In the genomic region with DNA sequence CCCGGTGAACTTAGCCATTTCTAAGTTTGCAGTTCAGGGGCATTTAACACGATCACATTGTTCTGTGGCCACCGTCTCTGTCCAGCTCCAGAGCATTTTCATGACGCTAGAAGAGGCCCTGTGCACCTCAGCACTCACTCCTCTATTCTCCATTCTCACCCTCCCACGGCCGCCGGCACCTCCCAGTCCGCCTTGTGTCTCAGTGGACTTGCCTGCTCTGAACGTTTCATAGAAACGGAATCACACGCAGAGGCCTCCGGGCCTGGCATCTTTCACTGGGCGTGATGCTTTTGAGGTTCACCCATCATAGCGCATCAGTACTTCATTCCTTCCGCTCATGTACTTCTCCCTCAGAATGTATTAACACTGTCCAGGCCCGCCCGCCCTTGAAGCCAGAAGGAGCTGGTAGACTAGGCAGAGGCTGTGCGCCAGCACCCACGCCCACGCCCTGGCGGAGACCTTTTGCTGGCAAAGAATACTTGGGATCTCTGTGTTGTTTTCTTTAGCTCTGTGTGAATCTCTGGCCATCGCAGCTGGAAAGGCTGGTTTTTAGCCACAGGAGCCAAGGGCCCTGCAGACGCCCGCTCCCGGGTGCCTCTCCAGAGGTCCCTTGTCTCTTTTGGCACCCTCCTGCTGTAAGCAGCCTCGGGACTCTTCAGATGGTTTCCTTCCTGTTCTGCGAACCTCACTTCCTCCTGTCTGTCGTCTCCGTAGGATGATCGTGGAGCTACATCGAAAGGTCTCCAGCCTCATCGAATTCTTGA, we compare ENCODE assay signal across 18 cellular contexts. TPM values are rescaled to one million over a fixed set of nuclear protein-coding genes. Genes with fewer than 3 reads are reported as not detected.
DNase-seq lines count a peak whose midpoint lies in the region; ATAC-seq and TF ChIP-seq lines count a peak whose summit lies in the region.
"Had no signal": no experiment of that assay in that cellular context is flagged by ENCODE, and none has a peak within 500 bp of the region (broad histone marks: within the 10 kb centered on the region; RNA-seq: fewer than 3 reads in every experiment).

No MANE protein-coding gene starts in this region.

- peaks cover 17 to 20% of the 10 kb centered on the region in 2 donors for H3K4me1 Mint-ChIP-seq in stimulated activated naive B cell treated with anti-CD40 and anti-IgM and Interleukin-4, amounts not matched to agents 10 μg/mL and 1 μg/mL and 100 μg/mL, for 72 hours
- H3K4me1 Mint-ChIP-seq in neural progenitor cell, result no peaks in the 10 kb centered on the region
- H3K4me1 Mint-ChIP-seq: CD8-positive, alpha-beta memory T cell had no signal

- H3K4me2 ChIP-seq in neural progenitor cell, result no peak overlapping the region

- DNase-seq in CD1c-positive myeloid dendritic cell (ENCODE audit: extremely low spot score) (peak; percentile 63), Kasumi-1 (lab: John Stamatoyannopoulos, UW) (peak; percentile 23 to 40), esophagus squamous epithelium (lab: John Stamatoyannopoulos, UW) (no peak), germinal center (ENCODE audit: low spot score) (no peak), neural progenitor cell (ENCODE audit: low spot score) (no peak), DMS 273 (lab: John Stamatoyannopoulos, UW; ENCODE audit: unreplicated experiment) (no peak)
- DNase-seq in stimulated activated naive B cell treated with anti-CD40 and anti-IgM and Interleukin-4, amounts not matched to agents 10 μg/mL and 1 μg/mL and 100 μg/mL, for 72 hours, result no peak
- DNase-seq: ACHN; AML-193; CD8-positive, alpha-beta memory T cell; DMS 273 treated with DMSO at 0.1 percent for 48 hours; GF-D8; GOT3; NCI-H1436; NCI-H2029 treated with DMSO at 0.1 percent for 48 hours; NCI-H510A treated with DMSO at 0.1 percent for 48 hours; SW 1271 had no signal

- H3K36me3 Mint-ChIP-seq in stimulated activated naive B cell treated with anti-CD40 and anti-IgM and Interleukin-4, amounts not matched to agents 10 μg/mL and 1 μg/mL and 100 μg/mL, for 72 hours, result peaks cover 48 to 57% of the 10 kb centered on the region in 2 donors
- peaks cover 21% of the 10 kb centered on the region for H3K36me3 Mint-ChIP-seq in neural progenitor cell

- H4K20me1 ChIP-seq in neural progenitor cell (ENCODE audit: low read depth), result peaks cover 14% of the 10 kb centered on the region

- TF ChIP-seq POLR2A in esophagus squamous epithelium (IDR thresholded peaks at IDR 0.05), result no peak

- peaks cover 35 to 83% (median 53%) of the 10 kb centered on the region in 3 donors for H3K36me3 ChIP-seq in esophagus squamous epithelium
- H3K36me3 ChIP-seq in neural progenitor cell, result peaks cover 3% of the 10 kb centered on the region

- 48 to 50% methylated on average over 24 to 26 of the region's 32 CpGs for WGBS in esophagus squamous epithelium, 2 donors

- peak overlapping the region; percentile 20 for H3K27ac Mint-ChIP-seq in stimulated activated naive B cell treated with anti-CD40 and anti-IgM and Interleukin-4, amounts not matched to agents 10 μg/mL and 1 μg/mL and 100 μg/mL, for 72 hours
- H3K27ac Mint-ChIP-seq in neural progenitor cell, result no peak overlapping the region

- H2AFZ ChIP-seq in neural progenitor cell (replicated peaks), result no peak overlapping the region

- H3K79me2 ChIP-seq in neural progenitor cell (ENCODE audit: low read depth), result peaks cover 4% of the 10 kb centered on the region

- no peak for ATAC-seq in stimulated activated naive B cell treated with anti-CD40 and anti-IgM and Interleukin-4, amounts not matched to agents 10 μg/mL and 1 μg/mL and 100 μg/mL, for 72 hours (replicated peaks)

- H3K9ac ChIP-seq in neural progenitor cell, result no peak overlapping the region

- TF ChIP-seq CTCF in esophagus squamous epithelium (IDR thresholded peaks at IDR 0.05) (no peak), neural progenitor cell (IDR thresholded peaks at IDR 0.05) (no peak)

- H3K9me3 ChIP-seq in esophagus squamous epithelium (no peaks in the 10 kb centered on the region), neural progenitor cell (ENCODE audit: low read depth) (no peaks in the 10 kb centered on the region)
- H3K9me3 ChIP-seq: SJSA1 had no signal

- peaks cover 7 to 23% (median 14%) of the 10 kb centered on the region in 3 donors for H3K4me1 ChIP-seq in esophagus squamous epithelium
- H3K4me1 ChIP-seq in neural progenitor cell, result no peaks in the 10 kb centered on the region
- H3K4me1 ChIP-seq: SJSA1 had no signal

- peak overlapping the region; percentile 5 to 72 (median 44) for H3K27ac ChIP-seq in esophagus squamous epithelium
- no peak overlapping the region for H3K27ac ChIP-seq in neural progenitor cell
- H3K27ac ChIP-seq: SJSA1 had no signal

- H3K27me3 ChIP-seq in esophagus squamous epithelium (no peaks in the 10 kb centered on the region), neural progenitor cell (no peaks in the 10 kb centered on the region)
- H3K27me3 ChIP-seq: SJSA1 had no signal

- no peaks in the 10 kb centered on the region for H3K27me3 Mint-ChIP-seq in stimulated activated naive B cell treated with anti-CD40 and anti-IgM and Interleukin-4, amounts not matched to agents 10 μg/mL and 1 μg/mL and 100 μg/mL, for 72 hours
- peaks cover 3% of the 10 kb centered on the region for H3K27me3 Mint-ChIP-seq in neural progenitor cell (ENCODE audit: insufficient read depth, low read depth)
- H3K27me3 Mint-ChIP-seq: CD8-positive, alpha-beta memory T cell had no signal

- no peak overlapping the region for H3K4me3 Mint-ChIP-seq in stimulated activated naive B cell treated with anti-CD40 and anti-IgM and Interleukin-4, amounts not matched to agents 10 μg/mL and 1 μg/mL and 100 μg/mL, for 72 hours
- H3K4me3 Mint-ChIP-seq in neural progenitor cell, result no peak overlapping the region
- H3K4me3 Mint-ChIP-seq: CD8-positive, alpha-beta memory T cell had no signal

- intact Hi-C loops in esophagus squamous epithelium (cut with DNase I), result no loop called here

- no peaks in the 10 kb centered on the region for H3F3A ChIP-seq in neural progenitor cell (ENCODE audit: low read depth)

- H3K4me3 ChIP-seq in esophagus squamous epithelium, result no peak overlapping the region
- no peak overlapping the region for H3K4me3 ChIP-seq in neural progenitor cell
- H3K4me3 ChIP-seq: SJSA1 had no signal

- no peaks in the 10 kb centered on the region for H3K9me3 Mint-ChIP-seq in stimulated activated naive B cell treated with anti-CD40 and anti-IgM and Interleukin-4, amounts not matched to agents 10 μg/mL and 1 μg/mL and 100 μg/mL, for 72 hours
- H3K9me3 Mint-ChIP-seq in neural progenitor cell, result no peaks in the 10 kb centered on the region
- H3K9me3 Mint-ChIP-seq: CD8-positive, alpha-beta memory T cell had no signal

RNA-seq across cellular contexts. Expression of a gene that starts 23.4 kb away (rescaled TPM):
- total RNA-seq in esophagus squamous epithelium (10 to 100 TPM; 45.6 to 68.0 (median 48.6) TPM), neural progenitor cell (ENCODE audit: low replicate concordance) (187 and 207 TPM in 2 replicates)

RNA-seq across cellular contexts. Expression of a gene that starts 42.5 kb away (rescaled TPM):
- total RNA-seq in esophagus squamous epithelium (1 to 10 TPM; 5.2 to 9.9 (median 8.0) TPM), neural progenitor cell (ENCODE audit: low replicate concordance) (11.7 and 19.5 TPM in 2 replicates)

RNA-seq across cellular contexts. Expression of a gene that starts 42.8 kb away (rescaled TPM):
- 10 to 100 TPM in 1 of 4 donors, 1 to 10 TPM in 3; 3.7 to 12.0 (median 6.8) TPM for total RNA-seq in esophagus squamous epithelium
- 33.8 and 64.4 TPM in 2 replicates for total RNA-seq in neural progenitor cell (ENCODE audit: low replicate concordance)

RNA-seq across cellular contexts. Expression of a gene that starts 51.3 kb away (rescaled TPM):
- total RNA-seq in esophagus squamous epithelium (10 to 100 TPM in 3 of 4 donors, 1 to 10 TPM in 1; 8.6 to 37.6 (median 24.7) TPM), neural progenitor cell (ENCODE audit: low replicate concordance) (28.5 and 71.3 TPM in 2 replicates)

Comparison
In these comparisons a context has a peak if more than half of its experiments do, and no peak if none do; other contexts are left out.
1. DNase-seq: peak in CD1c-positive myeloid dendritic cell (single experiment) and Kasumi-1 (2 of 2); none in esophagus squamous epithelium (single experiment), stimulated activated naive B cell treated with anti-CD40 and anti-IgM and Interleukin-4, amounts not matched to agents 10 μg/mL and 1 μg/mL and 100 μg/mL, for 72 hours (single experiment), germinal center (single experiment), neural progenitor cell (single experiment) and DMS 273 (single experiment).